In the genomic region with DNA sequence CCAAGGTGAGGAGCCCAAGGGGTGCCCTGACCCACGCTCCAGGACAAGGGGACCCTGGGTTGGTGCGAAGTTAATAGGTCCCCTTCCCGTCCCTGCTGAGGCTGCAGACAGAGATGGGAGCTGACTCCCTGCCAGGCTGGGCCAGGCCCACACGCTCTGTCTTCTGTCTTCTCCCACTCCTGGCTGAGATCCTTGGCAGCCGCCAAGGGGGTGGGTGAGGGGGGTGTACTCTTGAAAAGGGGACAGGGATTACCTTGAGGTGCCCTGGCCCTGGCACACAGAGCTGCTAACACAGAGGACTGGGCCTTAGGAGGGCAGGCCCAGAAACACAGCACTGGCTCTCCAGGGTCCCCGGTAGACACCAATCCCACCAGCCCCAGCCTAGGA, we compare ENCODE assay signal across 1 cellular context.
TF ChIP-seq lines count a peak whose summit lies in the region.

No MANE protein-coding gene starts in this region.

TF ChIP-seq in IMR-90, 13 proteins besides CTCF, POLR2A, EP300 and RAD21:
- TF ChIP-seq RFX5 (IDR thresholded peaks at IDR 0.05; ENCODE audit: low read depth, low read length) (no peak), NFE2L2 (IDR thresholded peaks at IDR 0.05; ENCODE audit: low read depth, low read length) (no peak), BHLHE40 (IDR thresholded peaks at IDR 0.05; ENCODE audit: low read depth, low read length) (no peak), MAFK (IDR thresholded peaks at IDR 0.05; ENCODE audit: low read depth, low read length) (no peak), FOS (IDR thresholded peaks at IDR 0.05; ENCODE audit: low read depth, low read length) (no peak)
- TF ChIP-seq, protein P1, sequence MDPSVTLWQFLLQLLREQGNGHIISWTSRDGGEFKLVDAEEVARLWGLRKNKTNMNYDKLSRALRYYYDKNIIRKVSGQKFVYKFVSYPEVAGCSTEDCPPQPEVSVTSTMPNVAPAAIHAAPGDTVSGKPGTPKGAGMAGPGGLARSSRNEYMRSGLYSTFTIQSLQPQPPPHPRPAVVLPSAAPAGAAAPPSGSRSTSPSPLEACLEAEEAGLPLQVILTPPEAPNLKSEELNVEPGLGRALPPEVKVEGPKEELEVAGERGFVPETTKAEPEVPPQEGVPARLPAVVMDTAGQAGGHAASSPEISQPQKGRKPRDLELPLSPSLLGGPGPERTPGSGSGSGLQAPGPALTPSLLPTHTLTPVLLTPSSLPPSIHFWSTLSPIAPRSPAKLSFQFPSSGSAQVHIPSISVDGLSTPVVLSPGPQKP (IDR thresholded peaks at IDR 0.05; ENCODE audit: borderline replicate concordance, low read depth, low read length): no peak
